ENCODE assay signal across 2 cellular contexts in genomic region chr17:32784113-32784512, GRCh38.
TF ChIP-seq lines count a peak whose summit lies in the region.

No MANE protein-coding gene starts in this region.

TF ChIP-seq in GM23338, 12 proteins besides CTCF, POLR2A, EP300 and RAD21 (continued from another document):
- TF ChIP-seq JUNB (IDR thresholded peaks at IDR 0.05; ENCODE audit: unreplicated experiment) (no peak), EZH2phosphoT487 (IDR thresholded peaks at IDR 0.05; ENCODE audit: unreplicated experiment) (no peak), ZNF462 (CRISPR knock-in tag; IDR thresholded peaks at IDR 0.05) (no peak), ZNF331 (CRISPR knock-in tag; IDR thresholded peaks at IDR 0.05; ENCODE audit: low read depth) (no peak), POLR2AphosphoS5 (IDR thresholded peaks at IDR 0.05; ENCODE audit: low read depth) (no peak), STAT1 (IDR thresholded peaks at IDR 0.05; ENCODE audit: unreplicated experiment) (no peak), ZNF114 (CRISPR knock-in tag; IDR thresholded peaks at IDR 0.05) (no peak), CREB1 (CRISPR knock-in tag; IDR thresholded peaks at IDR 0.05; ENCODE audit: low read depth) (no peak), EZH2 (IDR thresholded peaks at IDR 0.05; ENCODE audit: low read depth, unreplicated experiment) (no peak), ETS1 (IDR thresholded peaks at IDR 0.05) (no peak), REST (IDR thresholded peaks at IDR 0.05; ENCODE audit: unreplicated experiment) (no peak)

TF ChIP-seq in GM12878, 131 proteins besides CTCF, POLR2A, EP300 and RAD21:
- TF ChIP-seq EZH2 (IDR thresholded peaks at IDR 0.05; ENCODE audit: borderline replicate concordance, control insufficient read depth, low read depth, low read length) (no peak), RBBP5 (conservative IDR thresholded peaks at IDR 0.05) (no peak), BCL11A (IDR thresholded peaks at IDR 0.05; ENCODE audit: low read depth, low read length) (no peak), ZNF24 (IDR thresholded peaks at IDR 0.05) (no peak), SKIL (IDR thresholded peaks at IDR 0.05; ENCODE audit: low read depth, poor library complexity, severe bottlenecking) (no peak)
